ENCODE assay signal across 27 cellular contexts in the genomic region with DNA sequence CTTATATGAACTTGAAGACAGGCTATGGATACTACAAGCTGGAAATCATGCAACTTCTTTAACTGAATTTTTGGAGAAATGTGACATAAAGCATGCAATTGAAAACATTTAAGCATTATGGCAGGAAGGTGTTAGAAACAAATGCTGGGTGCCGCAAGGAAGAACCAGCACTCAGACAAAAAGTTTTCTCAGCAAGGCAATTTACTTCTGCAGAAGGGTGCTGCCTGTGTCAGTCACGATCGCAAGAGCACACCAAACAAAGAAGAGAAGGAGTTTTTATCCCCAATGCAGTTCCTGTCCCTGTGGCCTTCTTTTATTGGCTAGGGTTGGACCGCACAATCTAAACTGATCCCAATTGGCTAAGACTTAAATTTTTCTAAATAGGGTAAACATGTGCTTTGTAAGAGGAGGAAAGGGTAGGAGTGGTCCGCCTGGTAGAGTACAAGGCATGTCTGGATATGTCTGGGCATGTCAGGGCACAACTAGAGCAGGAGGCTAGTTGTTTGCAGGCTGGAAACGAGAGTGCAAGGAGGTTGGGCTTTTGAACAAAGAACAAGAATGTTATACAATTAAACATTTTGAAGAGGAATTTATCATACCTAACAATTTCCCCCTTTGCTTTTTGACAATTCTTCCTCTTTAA.
DNase-seq lines count a peak whose midpoint lies in the region; ATAC-seq, FAIRE-seq and TF ChIP-seq lines count a peak whose summit lies in the region.
"Had no signal": no experiment of that assay in that cellular context is flagged by ENCODE, and none has a peak within 500 bp of the region (broad histone marks: within the 10 kb centered on the region; RNA-seq: fewer than 3 reads in every experiment).

No MANE protein-coding gene starts in this region.

- no peak for TF ChIP-seq CTCF in GM12878 (IDR thresholded peaks at IDR 0.05 in 2 of 3, conservative IDR thresholded peaks at IDR 0.05 in 1 of 3; ENCODE audit: control insufficient read depth in 2 of 3, extremely low read depth in 1 of 3, insufficient read depth in 1 of 3, low read depth in 3 of 3, low read length in 3 of 3)
- no peak for TF ChIP-seq CTCF in keratinocyte (optimal IDR thresholded peaks at IDR 0.05 in 1 of 3, IDR thresholded peaks at IDR 0.05 in 1 of 3, conservative IDR thresholded peaks at IDR 0.05 in 1 of 3; ENCODE audit: extremely low read depth in 1 of 3, insufficient read depth in 2 of 3, low read length in 3 of 3)

- H3K79me2 ChIP-seq in GM12878 (ENCODE audit: control insufficient read depth, insufficient read depth, low read length) (no peaks in the 10 kb centered on the region), keratinocyte (ENCODE audit: control insufficient read depth, insufficient read depth, low read length) (no peaks in the 10 kb centered on the region)

- POLR2A ChIA-PET in GM12878 (lab: Charles Lee), result no interaction called here

- CTCF ChIA-PET in activated CD8-positive, alpha-beta memory T cell treated with anti-CD3 and anti-CD28 coated beads, Interleukin-2, amount 10 ng/mL, durations not matched to agents 7 days and 5 days (lab: Charles Lee), result no interaction called here
- CTCF ChIA-PET in GM12878 (lab: Yijun Ruan, JAX), result interaction anchor here (1.5 kb wide), 1 partner anchor 36 kb away, joined by 3 read pairs; no protein-coding TSS in a partner anchor

- H4K20me1 ChIP-seq in GM12878 (ENCODE audit: control insufficient read depth, insufficient read depth) (no peaks in the 10 kb centered on the region), keratinocyte (ENCODE audit: control insufficient read depth, extremely low read depth, insufficient read depth, low read length) (no peaks in the 10 kb centered on the region)

- H3K9ac ChIP-seq in GM12878 (ENCODE audit: control insufficient read depth, insufficient read depth, low read length), result no peak overlapping the region
- no peak overlapping the region for H3K9ac ChIP-seq in keratinocyte (ENCODE audit: control insufficient read depth, extremely low read depth, insufficient read depth, low read length)

- no peak for DNase-seq in activated CD8-positive, alpha-beta memory T cell treated with anti-CD3 and anti-CD28 coated beads, Interleukin-2, amount 10 ng/mL, durations not matched to agents 7 days and 5 days
- DNase-seq in activated CD8-positive, alpha-beta memory T cell treated with anti-CD3 and anti-CD28 coated beads, Interleukin-2, amount 50 U/mL, for 4 hours, result no peak
- DNase-seq in GM12878 (ENCODE audit: low read depth, low spot score) (no peak), keratinocyte (ENCODE audit: low read depth, low spot score) (no peak), immature natural killer cell (no peak), NOMO-1 treated with dmso at 0.1 percent for 144 hours (lab: John Stamatoyannopoulos, UW; ENCODE audit: unreplicated experiment) (no peak)
- no peak for DNase-seq in stimulated activated effector memory CD8-positive, alpha-beta T cell treated with anti-CD3 and anti-CD28 coated beads, Interleukin-12 subunit alpha, Interleukin-12 subunit beta, amount 100 ng/mL, for 72 hours (ENCODE audit: low spot score in 2 of 2)
- no peak for DNase-seq in activated T-cell treated with anti-CD3 and anti-CD28 coated beads, Interleukin-2, amount 50 U/mL, for 24 hours
- DNase-seq: activated CD4-positive, alpha-beta T cell treated with anti-CD3 and anti-CD28 coated beads, Interleukin-2, amount 50 U/mL, for 1 hour; activated naive CD4-positive, alpha-beta T cell treated with anti-CD3 and anti-CD28 coated beads, Interleukin-2, amount 50 U/mL, for 16 hours; amygdala; CD4-positive, alpha-beta memory T cell; DMS 273 treated with DMSO at 0.1 percent for 48 hours; effector CD4-positive, alpha-beta T cell; erythroblast; heart left ventricle; MG63; NCI-H2081; NCI-H345; PC-9; SHP77; transverse colon had no signal

- peaks cover 9% of the 10 kb centered on the region for H3K4me1 Mint-ChIP-seq in activated CD8-positive, alpha-beta memory T cell treated with anti-CD3 and anti-CD28 coated beads, Interleukin-2, amount 10 ng/mL, durations not matched to agents 7 days and 5 days
- peaks cover 6% of the 10 kb centered on the region for H3K4me1 Mint-ChIP-seq in stimulated activated effector memory CD8-positive, alpha-beta T cell treated with anti-CD3 and anti-CD28 coated beads, Interleukin-12 subunit alpha, Interleukin-12 subunit beta, amount 100 ng/mL, for 72 hours
- no peaks in the 10 kb centered on the region for H3K4me1 Mint-ChIP-seq in immature natural killer cell
- peaks cover 4% of the 10 kb centered on the region for H3K4me1 Mint-ChIP-seq in activated T-cell treated with anti-CD3 and anti-CD28 coated beads, Interleukin-2, amount 50 U/mL, for 24 hours (ENCODE audit: low read depth)
- H3K4me1 Mint-ChIP-seq: CD4-positive, alpha-beta memory T cell had no signal

- intact Hi-C loops in GM12878 (cut with micrococcal nuclease; ENCODE audit: unreplicated experiment), result no loop called here

- no peak for ATAC-seq in activated CD8-positive, alpha-beta memory T cell treated with anti-CD3 and anti-CD28 coated beads, Interleukin-2, amount 10 ng/mL, durations not matched to agents 7 days and 5 days
- no peak for ATAC-seq in GM12878
- ATAC-seq in stimulated activated effector memory CD8-positive, alpha-beta T cell treated with anti-CD3 and anti-CD28 coated beads, Interleukin-12 subunit alpha, Interleukin-12 subunit beta, amount 100 ng/mL, for 72 hours, result no peak
- ATAC-seq: heart left ventricle had no signal

- H3K36me3 ChIP-seq in GM12878 (ENCODE audit: control insufficient read depth in 2 of 2, insufficient read depth in 2 of 2, low read length in 1 of 2) (no peaks in the 10 kb centered on the region), keratinocyte (ENCODE audit: control insufficient read depth in 2 of 2, extremely low read depth in 1 of 2, insufficient read depth in 2 of 2, low read length in 2 of 2) (no peaks in the 10 kb centered on the region)
- H3K36me3 ChIP-seq: heart left ventricle, MG63, neutrophil, prostate gland, transverse colon had no signal

- H3K27ac ChIP-seq in GM12878 (ENCODE audit: control insufficient read depth, insufficient read depth) (no peak overlapping the region), keratinocyte (ENCODE audit: control insufficient read depth, insufficient read depth, low read length) (peak overlapping the region; percentile 49)
- H3K27ac ChIP-seq: neutrophil, PC-9, prostate gland, transverse colon had no signal

- H3K9me3 ChIP-seq in GM12878 (replicated peaks; ENCODE audit: control insufficient read depth, insufficient read depth, low read length) (peaks cover 12% of the 10 kb centered on the region; the same call in 2 of the 3 replicates), keratinocyte (ENCODE audit: control insufficient read depth, low read depth, low read length) (peaks cover 25% of the 10 kb centered on the region)
- H3K9me3 ChIP-seq: MG63, neutrophil, prostate gland had no signal

- no peak for TF ChIP-seq RAD21 in GM12878 (IDR thresholded peaks at IDR 0.05; ENCODE audit: insufficient read depth, low read depth, low read length)

- H3K4me1 ChIP-seq in GM12878 (ENCODE audit: control insufficient read depth, insufficient read depth, low read length) (no peaks in the 10 kb centered on the region), keratinocyte (ENCODE audit: control insufficient read depth, extremely low read depth, insufficient read depth, low read length) (peaks cover 11% of the 10 kb centered on the region)
- H3K4me1 ChIP-seq: prostate gland, transverse colon had no signal

- H3K36me3 Mint-ChIP-seq in activated CD8-positive, alpha-beta memory T cell treated with anti-CD3 and anti-CD28 coated beads, Interleukin-2, amount 10 ng/mL, durations not matched to agents 7 days and 5 days, result peaks cover 62% of the 10 kb centered on the region
- H3K36me3 Mint-ChIP-seq in stimulated activated effector memory CD8-positive, alpha-beta T cell treated with anti-CD3 and anti-CD28 coated beads, Interleukin-12 subunit alpha, Interleukin-12 subunit beta, amount 100 ng/mL, for 72 hours, result no peaks in the 10 kb centered on the region
- H3K36me3 Mint-ChIP-seq in immature natural killer cell, result peaks cover 9 to 14% (median 13%) of the 10 kb centered on the region in 3 donors
- H3K36me3 Mint-ChIP-seq in activated T-cell treated with anti-CD3 and anti-CD28 coated beads, Interleukin-2, amount 50 U/mL, for 24 hours (ENCODE audit: low read depth), result no peaks in the 10 kb centered on the region

- H2AFZ ChIP-seq in GM12878 (ENCODE audit: control insufficient read depth, low read depth, low read length), result no peak overlapping the region
- no peak overlapping the region for H2AFZ ChIP-seq in keratinocyte (ENCODE audit: control insufficient read depth, low read length)
- H2AFZ ChIP-seq: PC-9 had no signal

- TF ChIP-seq POLR2A in GM12878 (IDR thresholded peaks at IDR 0.05; ENCODE audit: low read depth, low read length), result no peak

- SMC1A ChIA-PET in GM12878 (lab: Charles Lee; ENCODE audit: uncharacterized antibody, unreplicated experiment), result no interaction called here

- RAD21 ChIA-PET in GM12878 (lab: Charles Lee; ENCODE audit: unreplicated experiment), result interaction anchor here (1.5 kb wide), 1 partner anchor 110 kb away, joined by 5 read pairs; a partner anchor contains a TSS

- no peaks in the 10 kb centered on the region for H3K27me3 Mint-ChIP-seq in activated CD8-positive, alpha-beta memory T cell treated with anti-CD3 and anti-CD28 coated beads, Interleukin-2, amount 10 ng/mL, durations not matched to agents 7 days and 5 days
- H3K27me3 Mint-ChIP-seq in immature natural killer cell (ENCODE audit: low read depth in 3 of 3), result no peaks in the 10 kb centered on the region
- peaks cover 15% of the 10 kb centered on the region for H3K27me3 Mint-ChIP-seq in activated T-cell treated with anti-CD3 and anti-CD28 coated beads, Interleukin-2, amount 50 U/mL, for 24 hours

- peaks cover 43% of the 10 kb centered on the region for H3K9me3 Mint-ChIP-seq in activated CD8-positive, alpha-beta memory T cell treated with anti-CD3 and anti-CD28 coated beads, Interleukin-2, amount 10 ng/mL, durations not matched to agents 7 days and 5 days (ENCODE audit: low read depth)
- H3K9me3 Mint-ChIP-seq in stimulated activated effector memory CD8-positive, alpha-beta T cell treated with anti-CD3 and anti-CD28 coated beads, Interleukin-12 subunit alpha, Interleukin-12 subunit beta, amount 100 ng/mL, for 72 hours, result peaks cover 18% of the 10 kb centered on the region
- peaks cover 23 to 42% (median 25%) of the 10 kb centered on the region in 6 donors for H3K9me3 Mint-ChIP-seq in immature natural killer cell
- H3K9me3 Mint-ChIP-seq in activated T-cell treated with anti-CD3 and anti-CD28 coated beads, Interleukin-2, amount 50 U/mL, for 24 hours, result peaks cover 24% of the 10 kb centered on the region

- dilution Hi-C loops in keratinocyte (cut with MboI; ENCODE audit: extremely low pct_ligation_motif_present, low sequenced_read_pairs), result no loop called here

- peak overlapping the region; percentile 5 for H3K27ac Mint-ChIP-seq in activated CD8-positive, alpha-beta memory T cell treated with anti-CD3 and anti-CD28 coated beads, Interleukin-2, amount 10 ng/mL, durations not matched to agents 7 days and 5 days
- peak overlapping the region; percentile 51 for H3K27ac Mint-ChIP-seq in stimulated activated effector memory CD8-positive, alpha-beta T cell treated with anti-CD3 and anti-CD28 coated beads, Interleukin-12 subunit alpha, Interleukin-12 subunit beta, amount 100 ng/mL, for 72 hours
- H3K27ac Mint-ChIP-seq in immature natural killer cell, result no peak overlapping the region
- no peak overlapping the region for H3K27ac Mint-ChIP-seq in activated T-cell treated with anti-CD3 and anti-CD28 coated beads, Interleukin-2, amount 50 U/mL, for 24 hours
- H3K27ac Mint-ChIP-seq: CD4-positive, alpha-beta memory T cell had no signal

- 61% methylated on average over 6 of the region's 6 CpGs for WGBS in GM12878 (ENCODE audit: insufficient coverage, insufficient replicate concordance, low lambda C conversion rate, missing lambda C conversion rate)

- no peak for FAIRE-seq in GM12878 (lab: Jason Lieb, UNC)
- FAIRE-seq in keratinocyte (lab: Jason Lieb, UNC), result no peak
- FAIRE-seq: bronchial epithelial cell, colon, GM12891 had no signal

- H3K27me3 ChIP-seq in GM12878 (replicated peaks in 1 of 2; ENCODE audit: control insufficient read depth in 2 of 2, insufficient read depth in 2 of 2, low read length in 1 of 2), result no peaks in the 10 kb centered on the region
- H3K27me3 ChIP-seq in keratinocyte (ENCODE audit: control insufficient read depth, extremely low read depth, insufficient read depth, low read length), result no peaks in the 10 kb centered on the region
- H3K27me3 ChIP-seq: heart left ventricle, MG63, neutrophil, transverse colon had no signal

- H3K4me3 ChIP-seq in GM12878 (no peak overlapping the region), keratinocyte (ENCODE audit: control insufficient read depth in 2 of 3, extremely low read depth in 1 of 3, insufficient read depth in 2 of 3, low read depth in 1 of 3, low read length in 3 of 3) (no peak overlapping the region)
- H3K4me3 ChIP-seq: heart left ventricle, MG63, PC-9, prostate gland, transverse colon had no signal

- in situ Hi-C loops in GM12878 (cut with MboI), result no loop called here

- no peaks in the 10 kb centered on the region for H3K9me1 ChIP-seq in keratinocyte (ENCODE audit: control insufficient read depth, extremely low read depth, insufficient read depth, low read length)

- no TSS peak for BruUV-seq in GM12878 (replicated peaks; lab: Mats Ljungman, UMichigan)

- no peak overlapping the region for H3K4me2 ChIP-seq in GM12878 (ENCODE audit: control insufficient read depth, insufficient read depth)
- H3K4me2 ChIP-seq in keratinocyte (ENCODE audit: control insufficient read depth, extremely low read depth, insufficient read depth, low read depth, low read length), result no peak overlapping the region
- H3K4me2 ChIP-seq: PC-9 had no signal

- TF ChIP-seq EP300 in GM12878 (IDR thresholded peaks at IDR 0.05; ENCODE audit: borderline replicate concordance in 1 of 2, control insufficient read depth in 1 of 2, low read depth in 2 of 2, low read length in 2 of 2), result no peak

- no peak overlapping the region for H3K4me3 Mint-ChIP-seq in activated CD8-positive, alpha-beta memory T cell treated with anti-CD3 and anti-CD28 coated beads, Interleukin-2, amount 10 ng/mL, durations not matched to agents 7 days and 5 days
- H3K4me3 Mint-ChIP-seq in stimulated activated effector memory CD8-positive, alpha-beta T cell treated with anti-CD3 and anti-CD28 coated beads, Interleukin-12 subunit alpha, Interleukin-12 subunit beta, amount 100 ng/mL, for 72 hours, result no peak overlapping the region
- H3K4me3 Mint-ChIP-seq in immature natural killer cell, result no peak overlapping the region
- H3K4me3 Mint-ChIP-seq in activated T-cell treated with anti-CD3 and anti-CD28 coated beads, Interleukin-2, amount 50 U/mL, for 24 hours, result no peak overlapping the region
- H3K4me3 Mint-ChIP-seq: CD4-positive, alpha-beta memory T cell had no signal

Comparison
In these comparisons a context has a peak if more than half of its experiments do, and no peak if none do; other contexts are left out.
1. H3K27ac Mint-ChIP-seq: peak in activated CD8-positive, alpha-beta memory T cell treated with anti-CD3 and anti-CD28 coated beads, Interleukin-2, amount 10 ng/mL, durations not matched to agents 7 days and 5 days (single experiment) and stimulated activated effector memory CD8-positive, alpha-beta T cell treated with anti-CD3 and anti-CD28 coated beads, Interleukin-12 subunit alpha, Interleukin-12 subunit beta, amount 100 ng/mL, for 72 hours (single experiment); none in immature natural killer cell (0 of 6) and activated T-cell treated with anti-CD3 and anti-CD28 coated beads, Interleukin-2, amount 50 U/mL, for 24 hours (single experiment).